Comparison of ENCODE assay signal across 8 cellular contexts in genomic region chrX:40083979-40084359, GRCh38. TPM values are rescaled to one million over a fixed set of nuclear protein-coding genes. Genes with fewer than 3 reads are reported as not detected.
DNase-seq lines count a peak whose midpoint lies in the region; TF ChIP-seq lines count a peak whose summit lies in the region.

No MANE protein-coding gene starts in this region.

- no peak overlapping the region for H3K27ac Mint-ChIP-seq in activated CD4-positive, alpha-beta memory T cell treated with anti-CD3 and anti-CD28 coated beads for 36 hours

- H4K20me1 ChIP-seq in hepatocyte (ENCODE audit: insufficient read depth, poor library complexity, severe bottlenecking): peaks cover 53% of the 10 kb centered on the region

- H3K4me3 Mint-ChIP-seq in activated CD4-positive, alpha-beta memory T cell treated with anti-CD3 and anti-CD28 coated beads for 36 hours: peak overlapping the region; percentile 52

- no peaks in the 10 kb centered on the region for H3K36me3 Mint-ChIP-seq in activated CD4-positive, alpha-beta memory T cell treated with anti-CD3 and anti-CD28 coated beads for 36 hours

- no peaks in the 10 kb centered on the region for H3K36me3 ChIP-seq in H7 (replicated peaks; ENCODE audit: control insufficient read depth, insufficient read depth, low read length)
- no peaks in the 10 kb centered on the region for H3K36me3 ChIP-seq in hepatocyte (replicated peaks; ENCODE audit: insufficient read depth, low read depth)
- H3K36me3 ChIP-seq in sigmoid colon: no peaks in the 10 kb centered on the region

- TF ChIP-seq CTCF in hepatocyte (IDR thresholded peaks at IDR 0.05; ENCODE audit: poor library complexity): no peak
- TF ChIP-seq CTCF in sigmoid colon (IDR thresholded peaks at IDR 0.05): no peak

- CTCF ChIA-PET in activated CD4-positive, alpha-beta memory T cell treated with anti-CD3 and anti-CD28 coated beads for 36 hours (lab: Charles Lee): no interaction called here

- H3K4me3 ChIP-seq in H7 (ENCODE audit: insufficient read depth, low read depth, low read length) (peak overlapping the region; percentile 36), hepatocyte (peak overlapping the region; percentile 34), sigmoid colon (peak overlapping the region in 3 of 4 donors; percentile 43 to 47 (median 46))

- H2AFZ ChIP-seq in hepatocyte: no peak overlapping the region

- H3K4me1 Mint-ChIP-seq in activated CD4-positive, alpha-beta memory T cell treated with anti-CD3 and anti-CD28 coated beads for 36 hours (ENCODE audit: low read depth): peaks cover 69% of the 10 kb centered on the region

- H3K27ac ChIP-seq in hepatocyte: peak overlapping the region; percentile 22
- peak overlapping the region in 2 of 4 donors; percentile 35 to 37 for H3K27ac ChIP-seq in sigmoid colon

- POLR2A ChIA-PET in activated CD4-positive, alpha-beta memory T cell treated with anti-CD3 and anti-CD28 coated beads for 36 hours (lab: Charles Lee): no interaction called here

- DNase-seq in H7: peak; percentile 66
- DNase-seq in activated CD4-positive, alpha-beta memory T cell treated with anti-CD3 and anti-CD28 coated beads for 36 hours: no peak
- DNase-seq in hepatocyte (ENCODE audit: low spot score): no peak
- no peak for DNase-seq in sigmoid colon
- DNase-seq in NCI-H82 (lab: John Stamatoyannopoulos, UW): no peak
- DNase-seq in NCI-H1930 (lab: John Stamatoyannopoulos, UW): no peak
- no peak for DNase-seq in germinal center (ENCODE audit: low spot score)
- DNase-seq in COR-L47 (lab: John Stamatoyannopoulos, UW): no peak

- no peaks in the 10 kb centered on the region for H3K27me3 Mint-ChIP-seq in activated CD4-positive, alpha-beta memory T cell treated with anti-CD3 and anti-CD28 coated beads for 36 hours

- H3K27me3 ChIP-seq in H7 (ENCODE audit: control insufficient read depth, insufficient read depth, low read length) (peaks cover 54% of the 10 kb centered on the region), hepatocyte (peaks cover 19% of the 10 kb centered on the region), sigmoid colon (no peaks in the 10 kb centered on the region)

- H3K9me3 ChIP-seq in hepatocyte (ENCODE audit: low read depth) (no peaks in the 10 kb centered on the region), sigmoid colon (no peaks in the 10 kb centered on the region)

- intact Hi-C loops in activated CD4-positive, alpha-beta memory T cell treated with anti-CD3 and anti-CD28 coated beads for 36 hours (cut with micrococcal nuclease): loop anchor here (2.0 kb wide), 1 partner anchor 15 kb away; no protein-coding TSS in a partner anchor
- intact Hi-C loops in sigmoid colon (cut with DNase I): loop anchor here (5.0 to 10.0 kb wide), 3 partner anchors 72 to 269 kb away; no protein-coding TSS in a partner anchor

- peaks cover 84% of the 10 kb centered on the region for H3K79me2 ChIP-seq in hepatocyte

- TF ChIP-seq POLR2A in sigmoid colon (IDR thresholded peaks at IDR 0.05): no peak

- no peak for TF ChIP-seq EP300 in sigmoid colon (IDR thresholded peaks at IDR 0.05)

- peak overlapping the region; percentile 98 for H3K4me2 ChIP-seq in hepatocyte

- no peaks in the 10 kb centered on the region for H3K9me3 Mint-ChIP-seq in activated CD4-positive, alpha-beta memory T cell treated with anti-CD3 and anti-CD28 coated beads for 36 hours

- peaks cover 78% of the 10 kb centered on the region for H3K4me1 ChIP-seq in hepatocyte (ENCODE audit: insufficient read depth)
- H3K4me1 ChIP-seq in sigmoid colon: peaks cover 0 to 80% (median 73%) of the 10 kb centered on the region in 4 donors

- no peaks in the 10 kb centered on the region for H3K9me2 ChIP-seq in hepatocyte (replicated peaks; ENCODE audit: insufficient read depth)

- 22% methylated on average over 26 of the region's 26 CpGs for whole genome bisulfite sequencing in hepatocyte (ENCODE audit: low lambda C conversion rate, missing lambda C conversion rate)
- WGBS in sigmoid colon, 2 donors: 31% methylated on average over 26 of the region's 26 CpGs

RNA-seq across cellular contexts. Expression of gene BCOR, which starts 13.8 kb away (rescaled TPM):
- 32.5 and 51.0 TPM in 2 replicates for total RNA-seq in H7 (2014; rRNA removed; shearing (Covaris generic))
- 10 to 100 TPM; 33.7 to 35.0 TPM for total RNA-seq in activated CD4-positive, alpha-beta memory T cell treated with anti-CD3 and anti-CD28 coated beads for 36 hours
- total RNA-seq in hepatocyte: 22.7 and 22.9 TPM in 2 replicates
- polyA plus RNA-seq in hepatocyte: 13.6 and 15.3 TPM in 2 replicates
- total RNA-seq in sigmoid colon: 10 to 100 TPM; 15.8 to 31.6 (median 23.0) TPM
- 10 to 100 TPM in 1 of 3 donors, 1 to 10 TPM in 2; 3.5 to 11.5 (median 3.6) TPM for polyA plus RNA-seq in sigmoid colon
